ENCODE assay signal across 1 cellular context in the genomic region with DNA sequence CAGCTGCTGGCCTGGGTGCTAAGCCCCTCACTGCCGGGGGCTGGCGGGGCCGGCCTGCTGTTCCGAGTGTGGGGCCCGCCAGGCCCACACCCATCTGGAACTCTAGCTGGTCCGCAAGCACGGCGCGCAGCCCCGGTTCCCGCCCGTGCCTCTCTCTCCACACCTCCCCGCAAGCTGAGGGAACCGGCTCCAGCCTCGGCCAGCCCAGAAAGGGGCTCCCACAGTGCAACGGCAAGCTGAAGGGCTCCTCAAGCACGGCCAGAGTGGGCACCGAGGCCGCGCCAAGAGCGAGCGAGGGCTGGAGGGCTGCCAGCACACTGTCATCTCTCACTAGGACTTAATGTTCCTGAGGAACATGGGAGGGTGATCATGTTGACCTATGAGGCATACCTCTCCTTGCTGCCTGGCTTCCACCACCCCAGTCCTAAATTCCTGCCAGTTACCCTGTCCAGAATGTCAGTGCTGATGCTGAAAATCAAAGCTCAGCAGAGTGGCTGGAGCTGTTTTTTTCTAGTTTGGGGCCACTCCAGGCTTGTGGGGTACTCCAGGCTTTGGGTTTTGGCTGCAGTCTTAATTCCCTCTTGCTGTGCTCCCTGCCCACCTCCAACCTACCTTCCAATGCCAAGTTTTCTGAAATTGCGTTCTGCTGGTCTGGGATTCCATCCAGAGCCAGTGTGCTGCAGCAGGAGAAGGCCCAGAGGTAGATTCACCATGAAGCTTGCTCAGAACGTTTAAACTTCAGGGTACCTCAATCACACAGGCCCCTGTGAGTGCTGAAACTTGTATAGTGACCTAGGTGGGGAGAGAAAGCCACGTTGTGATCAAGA.
TF ChIP-seq lines count a peak whose summit lies in the region.

No MANE protein-coding gene starts in this region.

TF ChIP-seq in K562, 482 proteins besides CTCF, POLR2A, EP300 and RAD21:
- TF ChIP-seq CBX2 (IDR thresholded peaks at IDR 0.05; ENCODE audit: insufficient read depth, low read length, poor library complexity, severe bottlenecking) (no peak), EGR1 (conservative IDR thresholded peaks at IDR 0.05) (no peak), TSC22D4 (tag; IDR thresholded peaks at IDR 0.05) (no peak), ZNF143 (CRISPR knock-in tag; IDR thresholded peaks at IDR 0.05) (no peak), ZNF24 (IDR thresholded peaks at IDR 0.05) (no peak), SP2 (IDR thresholded peaks at IDR 0.05; ENCODE audit: extremely low read depth, low read depth, low read length, poor library complexity, severe bottlenecking) (no peak), EP400 (IDR thresholded peaks at IDR 0.05) (no peak), NR1H2 (CRISPR knock-in tag; IDR thresholded peaks at IDR 0.05) (no peak), NCOA2 (IDR thresholded peaks at IDR 0.05; ENCODE audit: partially characterized antibody in 2 of 2) (no peak), SMARCB1 (IDR thresholded peaks at IDR 0.05; ENCODE audit: insufficient read length, low read depth) (no peak), HNRNPLL (IDR thresholded peaks at IDR 0.05; ENCODE audit: low read depth, low read length, poor library complexity, severe bottlenecking) (no peak), ZNF707 (CRISPR knock-in tag; conservative IDR thresholded peaks at IDR 0.05) (no peak)
